1 cellular context compared by ENCODE assay signal in genomic region chr1:210367561-210367960, GRCh38.
TF ChIP-seq lines count a peak whose summit lies in the region.

No MANE protein-coding gene starts in this region.

TF ChIP-seq in GM23338, 12 proteins besides CTCF, POLR2A, EP300 and RAD21 (continued from another document):
- TF ChIP-seq ETS1 (IDR thresholded peaks at IDR 0.05) (no peak), ZNF114 (CRISPR knock-in tag; IDR thresholded peaks at IDR 0.05) (no peak), CREB1 (CRISPR knock-in tag; IDR thresholded peaks at IDR 0.05; ENCODE audit: low read depth) (no peak)
